Comparison of ENCODE assay signal across 1 cellular context in the genomic region with DNA sequence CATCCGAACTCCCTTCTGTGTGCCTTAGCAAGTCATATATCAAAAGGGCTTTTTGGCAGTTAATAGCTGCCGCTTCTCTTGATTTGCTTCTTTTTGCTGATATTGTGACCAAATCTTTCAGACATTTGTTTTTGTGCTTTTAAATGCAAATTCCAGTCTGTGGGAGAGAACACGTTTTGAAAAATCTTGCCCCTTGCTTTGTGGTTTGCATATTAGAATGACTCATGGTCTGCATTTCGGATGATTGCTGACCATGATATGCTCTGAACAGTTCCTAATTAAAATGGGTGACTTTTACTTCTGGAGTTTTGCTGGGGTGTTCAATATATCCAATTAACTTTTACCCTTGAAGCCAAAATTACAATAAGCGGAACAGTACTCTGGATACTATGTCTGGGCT.
TF ChIP-seq lines count a peak whose summit lies in the region.

No MANE protein-coding gene starts in this region.

TF ChIP-seq in H1, 55 proteins besides CTCF, POLR2A, EP300 and RAD21:
- TF ChIP-seq SP1 (IDR thresholded peaks at IDR 0.05; ENCODE audit: low read depth, low read length) (no peak), POU5F1 (IDR thresholded peaks at IDR 0.05; ENCODE audit: low read depth, low read length) (no peak)
TF ChIP-seq in H1: peak in this region for 0.
